Comparison of ENCODE assay signal across 10 cellular contexts in the genomic region with DNA sequence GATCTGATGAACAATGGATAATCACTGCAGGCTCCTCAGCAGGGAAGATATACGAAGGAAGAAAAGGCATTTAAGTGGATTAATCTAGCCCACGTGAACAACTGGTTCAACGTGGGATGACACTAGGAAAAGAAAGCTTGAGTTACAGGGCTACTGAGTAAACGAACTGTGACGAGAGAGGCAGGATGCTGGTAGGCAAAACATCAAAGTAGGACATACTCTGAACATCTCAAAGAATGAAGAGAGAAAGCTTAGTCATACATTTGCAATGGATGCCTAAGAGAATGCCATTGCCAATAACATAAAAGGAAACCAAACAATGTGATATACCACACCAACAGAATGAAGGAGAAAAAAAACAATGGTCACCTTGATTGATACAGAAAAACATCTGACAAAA.
A peak's percentile ranks its signal among the peaks of the same experiment; 100 is the strongest.
DNase-seq lines count a peak whose midpoint lies in the region; ATAC-seq lines count a peak whose summit lies in the region.
"Had no signal": no experiment of that assay in that cellular context is flagged by ENCODE, and none has a peak within 500 bp of the region (broad histone marks: within the 10 kb centered on the region; RNA-seq: fewer than 3 reads in every experiment).

No MANE protein-coding gene starts in this region.

- 0 out of 2 replicates have a peak overlapping the region, but pooled peaks have one; percentile 2 for H3K4me3 ChIP-seq in HUES6 (ENCODE audit: low read depth, low read length)
- no peak overlapping the region for H3K4me3 ChIP-seq in adipocyte (ENCODE audit: low read length)

- no peak for ATAC-seq in GM19467 (IDR thresholded peaks at IDR 0.05; ENCODE audit: unreplicated experiment)
- ATAC-seq: activated CD4-positive, CD25-positive, alpha-beta regulatory T cell treated with anti-CD3 and anti-CD28 coated beads, Interleukin-2, amount 50 U/mL, for 24 hours had no signal

- DNase-seq in DMS53 (lab: John Stamatoyannopoulos, UW) (peak; percentile 84), adipocyte (ENCODE audit: low read depth) (peak; percentile 13), left kidney (ENCODE audit: low read depth, low spot score) (peak; percentile 71), HUDEP-2 (lab: John Stamatoyannopoulos, UW; ENCODE audit: unreplicated experiment in 76 of 76) (no peak), C1 segment of cervical spinal cord (lab: John Stamatoyannopoulos, UW) (no peak), NCI-H446 (lab: John Stamatoyannopoulos, UW) (no peak)
- DNase-seq: NCI-H1436 treated with DMSO at 0.1 percent for 48 hours had no signal

- peaks cover 34% of the 10 kb centered on the region for H3K36me3 ChIP-seq in HUES6 (ENCODE audit: control insufficient read depth, insufficient read depth, low read length)
- H3K36me3 ChIP-seq in adipocyte (ENCODE audit: control insufficient read depth, insufficient read depth, low read length, severe bottlenecking), result peaks cover 5% of the 10 kb centered on the region

- H3K9me3 ChIP-seq in HUES6 (ENCODE audit: control insufficient read depth, insufficient read depth, low read depth, low read length), result no peaks in the 10 kb centered on the region
- no peaks in the 10 kb centered on the region for H3K9me3 ChIP-seq in adipocyte (ENCODE audit: control insufficient read depth, low read length)

- H3K9ac ChIP-seq in HUES6 (ENCODE audit: low read length), result peak overlapping the region; percentile 10
- H3K9ac ChIP-seq in adipocyte (ENCODE audit: low read length), result no peak overlapping the region

- H3K27ac ChIP-seq in HUES6 (ENCODE audit: low read depth, low read length), result peak overlapping the region; percentile 19; the same call in 1 of the 2 replicates

- peaks cover 41% of the 10 kb centered on the region for H3K4me1 ChIP-seq in HUES6 (ENCODE audit: control insufficient read depth, insufficient read depth, low read length)
- no peaks in the 10 kb centered on the region for H3K4me1 ChIP-seq in adipocyte (ENCODE audit: control insufficient read depth, insufficient read depth, low read length)

- no peaks in the 10 kb centered on the region for H3K27me3 ChIP-seq in HUES6 (ENCODE audit: control insufficient read depth, insufficient read depth, low read length)
- no peaks in the 10 kb centered on the region for H3K27me3 ChIP-seq in adipocyte (replicated peaks; ENCODE audit: control insufficient read depth, insufficient read depth, low read length)

Comparison
In these comparisons a context has a peak if more than half of its experiments do, and no peak if none do; other contexts are left out.
1. DNase-seq: peak in DMS53 (single experiment), adipocyte (single experiment) and left kidney (single experiment); none in HUDEP-2 (0 of 76), C1 segment of cervical spinal cord (0 of 14) and NCI-H446 (0 of 2).